ENCODE assay signal across 17 cellular contexts in genomic region chr2:149577269-149577668, GRCh38. TPM values are rescaled to one million over a fixed set of nuclear protein-coding genes. Genes with fewer than 3 reads are reported as not detected.
DNase-seq lines count a peak whose midpoint lies in the region; ATAC-seq and TF ChIP-seq lines count a peak whose summit lies in the region.
"Had no signal": no experiment of that assay in that cellular context is flagged by ENCODE, and none has a peak within 500 bp of the region (broad histone marks: within the 10 kb centered on the region; RNA-seq: fewer than 3 reads in every experiment).

No MANE protein-coding gene starts in this region.

- no peaks in the 10 kb centered on the region for H3K9me3 ChIP-seq in CD8-positive, alpha-beta T cell (ENCODE audit: low read length)
- H3K9me3 ChIP-seq: BLaER1, Caco-2 had no signal

- no peak for TF ChIP-seq CTCF in CD8-positive, alpha-beta T cell (IDR thresholded peaks at IDR 0.05)

- intact Hi-C loops in activated CD4-positive, alpha-beta memory T cell treated with anti-CD3 and anti-CD28 coated beads for 36 hours (cut with micrococcal nuclease), result no loop called here
- intact Hi-C loops in CD8-positive, alpha-beta T cell (cut with DNase I, micrococcal nuclease), result no loop called here

- DNase-seq in activated CD4-positive, alpha-beta memory T cell treated with anti-CD3 and anti-CD28 coated beads for 36 hours, result no peak
- DNase-seq in activated CD4-positive, alpha-beta memory T cell treated with anti-CD3 and anti-CD28 coated beads, Interleukin-2, amount 10 ng/mL, durations not matched to agents 7 days and 5 days, result no peak
- no peak for DNase-seq in CD8-positive, alpha-beta T cell
- no peak for DNase-seq in central memory CD8-positive, alpha-beta T cell (ENCODE audit: low spot score in 2 of 2)
- no peak for DNase-seq in naive B cell
- no peak for DNase-seq in medulla oblongata (ENCODE audit: extremely low spot score)
- DNase-seq: 8988T, Caco-2, H7, Karpas-422, NCI-H1417, NCI-H1930, NCI-H2171, NCI-H510A treated with DMSO at 0.1 percent for 48 hours had no signal

- CTCF ChIA-PET in activated CD4-positive, alpha-beta memory T cell treated with anti-CD3 and anti-CD28 coated beads for 36 hours (lab: Charles Lee), result interaction anchor here (0.8 kb wide), 1 partner anchor 16 kb away, joined by 3 read pairs; no protein-coding TSS in a partner anchor
- CTCF ChIA-PET in activated CD4-positive, alpha-beta memory T cell treated with anti-CD3 and anti-CD28 coated beads, Interleukin-2, amount 10 ng/mL, durations not matched to agents 7 days and 5 days (lab: Charles Lee), result interaction anchor here (1.0 kb wide), 1 partner anchor 41 kb away, joined by 3 read pairs; no protein-coding TSS in a partner anchor
- CTCF ChIA-PET in CD8-positive, alpha-beta T cell (lab: Charles Lee), result interaction anchor here (1.2 kb wide), 2 partner anchors 16 to 1661 kb away, joined by 3 read pairs; no protein-coding TSS in a partner anchor

- H3K9me3 Mint-ChIP-seq in activated CD4-positive, alpha-beta memory T cell treated with anti-CD3 and anti-CD28 coated beads for 36 hours, result no peaks in the 10 kb centered on the region
- H3K9me3 Mint-ChIP-seq in activated CD4-positive, alpha-beta memory T cell treated with anti-CD3 and anti-CD28 coated beads, Interleukin-2, amount 10 ng/mL, durations not matched to agents 7 days and 5 days, result no peaks in the 10 kb centered on the region
- H3K9me3 Mint-ChIP-seq in CD8-positive, alpha-beta T cell, result no peaks in the 10 kb centered on the region
- no peaks in the 10 kb centered on the region for H3K9me3 Mint-ChIP-seq in central memory CD8-positive, alpha-beta T cell
- H3K9me3 Mint-ChIP-seq in naive B cell, result no peaks in the 10 kb centered on the region

- peaks cover 34% of the 10 kb centered on the region for H3K36me3 ChIP-seq in CD8-positive, alpha-beta T cell (ENCODE audit: insufficient read depth, low read length)

- H3K4me3 ChIP-seq in CD8-positive, alpha-beta T cell (ENCODE audit: low read depth, low read length), result no peak overlapping the region
- H3K4me3 ChIP-seq: BLaER1 had no signal

- peaks cover 43% of the 10 kb centered on the region for H3K36me3 Mint-ChIP-seq in activated CD4-positive, alpha-beta memory T cell treated with anti-CD3 and anti-CD28 coated beads for 36 hours
- peaks cover 64% of the 10 kb centered on the region for H3K36me3 Mint-ChIP-seq in activated CD4-positive, alpha-beta memory T cell treated with anti-CD3 and anti-CD28 coated beads, Interleukin-2, amount 10 ng/mL, durations not matched to agents 7 days and 5 days (ENCODE audit: low read depth)
- H3K36me3 Mint-ChIP-seq in CD8-positive, alpha-beta T cell, result peaks cover 77% of the 10 kb centered on the region
- H3K36me3 Mint-ChIP-seq in central memory CD8-positive, alpha-beta T cell (ENCODE audit: insufficient read depth), result peaks cover 57% of the 10 kb centered on the region
- H3K36me3 Mint-ChIP-seq in naive B cell, result peaks cover 16 to 27% of the 10 kb centered on the region in 2 donors

- no peaks in the 10 kb centered on the region for H3K27me3 Mint-ChIP-seq in activated CD4-positive, alpha-beta memory T cell treated with anti-CD3 and anti-CD28 coated beads for 36 hours
- H3K27me3 Mint-ChIP-seq in activated CD4-positive, alpha-beta memory T cell treated with anti-CD3 and anti-CD28 coated beads, Interleukin-2, amount 10 ng/mL, durations not matched to agents 7 days and 5 days, result no peaks in the 10 kb centered on the region
- H3K27me3 Mint-ChIP-seq in CD8-positive, alpha-beta T cell (ENCODE audit: low read depth), result no peaks in the 10 kb centered on the region
- no peaks in the 10 kb centered on the region for H3K27me3 Mint-ChIP-seq in central memory CD8-positive, alpha-beta T cell
- H3K27me3 Mint-ChIP-seq in naive B cell, result no peaks in the 10 kb centered on the region

- ATAC-seq in CD8-positive, alpha-beta T cell, result no peak
- ATAC-seq in central memory CD8-positive, alpha-beta T cell (replicated peaks; ENCODE audit: extremely low read depth, poor library complexity, severe bottlenecking), result no peak
- ATAC-seq in naive B cell (ENCODE audit: low read depth in 2 of 2) (no peak), GM19467 (IDR thresholded peaks at IDR 0.05; ENCODE audit: unreplicated experiment) (no peak), HG02798 (IDR thresholded peaks at IDR 0.05; ENCODE audit: poor library complexity, unreplicated experiment) (no peak)

- peak overlapping the region; percentile 1 for H3K27ac Mint-ChIP-seq in activated CD4-positive, alpha-beta memory T cell treated with anti-CD3 and anti-CD28 coated beads for 36 hours
- H3K27ac Mint-ChIP-seq in activated CD4-positive, alpha-beta memory T cell treated with anti-CD3 and anti-CD28 coated beads, Interleukin-2, amount 10 ng/mL, durations not matched to agents 7 days and 5 days, result no peak overlapping the region
- peak overlapping the region; percentile 38 for H3K27ac Mint-ChIP-seq in CD8-positive, alpha-beta T cell
- peak overlapping the region; percentile 75 for H3K27ac Mint-ChIP-seq in central memory CD8-positive, alpha-beta T cell (ENCODE audit: low read depth)
- peak overlapping the region in 4 of 6 donors; percentile 0 to 54 (median 16) for H3K27ac Mint-ChIP-seq in naive B cell

- H3K4me1 Mint-ChIP-seq in activated CD4-positive, alpha-beta memory T cell treated with anti-CD3 and anti-CD28 coated beads for 36 hours (ENCODE audit: low read depth), result peaks cover 31% of the 10 kb centered on the region
- H3K4me1 Mint-ChIP-seq in activated CD4-positive, alpha-beta memory T cell treated with anti-CD3 and anti-CD28 coated beads, Interleukin-2, amount 10 ng/mL, durations not matched to agents 7 days and 5 days, result peaks cover 29% of the 10 kb centered on the region
- peaks cover 50% of the 10 kb centered on the region for H3K4me1 Mint-ChIP-seq in CD8-positive, alpha-beta T cell (ENCODE audit: low read depth)
- H3K4me1 Mint-ChIP-seq in central memory CD8-positive, alpha-beta T cell, result peaks cover 48% of the 10 kb centered on the region
- peaks cover 16 to 28% (median 25%) of the 10 kb centered on the region in 3 donors for H3K4me1 Mint-ChIP-seq in naive B cell

- no peak overlapping the region for H3K27ac ChIP-seq in CD8-positive, alpha-beta T cell (ENCODE audit: low read depth, low read length)
- H3K27ac ChIP-seq: BLaER1 had no signal

- POLR2A ChIA-PET in activated CD4-positive, alpha-beta memory T cell treated with anti-CD3 and anti-CD28 coated beads for 36 hours (lab: Charles Lee), result interaction anchor here (0.6 kb wide), 1 partner anchor 552 kb away, joined by 4 read pairs; no protein-coding TSS in a partner anchor
- POLR2A ChIA-PET in activated CD4-positive, alpha-beta memory T cell treated with anti-CD3 and anti-CD28 coated beads, Interleukin-2, amount 10 ng/mL, durations not matched to agents 7 days and 5 days (lab: Charles Lee), result interaction anchor here (0.7 to 3.3 kb wide), 2 partner anchors 10 to 1713 kb away, joined by 3 to 12 read pairs; partner anchors contain the start of gene MMADHC
- POLR2A ChIA-PET in CD8-positive, alpha-beta T cell (lab: Charles Lee), result no interaction called here

- peaks cover 3% of the 10 kb centered on the region for H3K4me1 ChIP-seq in CD8-positive, alpha-beta T cell (ENCODE audit: insufficient read depth, low read length)
- H3K4me1 ChIP-seq: BLaER1 had no signal

- H3K4me3 Mint-ChIP-seq in activated CD4-positive, alpha-beta memory T cell treated with anti-CD3 and anti-CD28 coated beads for 36 hours, result no peak overlapping the region
- H3K4me3 Mint-ChIP-seq in activated CD4-positive, alpha-beta memory T cell treated with anti-CD3 and anti-CD28 coated beads, Interleukin-2, amount 10 ng/mL, durations not matched to agents 7 days and 5 days, result no peak overlapping the region
- no peak overlapping the region for H3K4me3 Mint-ChIP-seq in CD8-positive, alpha-beta T cell
- H3K4me3 Mint-ChIP-seq in central memory CD8-positive, alpha-beta T cell, result peak overlapping the region; percentile 19
- H3K4me3 Mint-ChIP-seq in naive B cell, result no peak overlapping the region

- H3K27me3 ChIP-seq in CD8-positive, alpha-beta T cell (ENCODE audit: insufficient read depth, low read length), result no peaks in the 10 kb centered on the region
- H3K27me3 ChIP-seq: BLaER1 had no signal

RNA-seq across cellular contexts. Expression of gene MMADHC, which starts 10.3 kb away (rescaled TPM):
- 100 to 1,000 TPM; 130 to 132 TPM for total RNA-seq in activated CD4-positive, alpha-beta memory T cell treated with anti-CD3 and anti-CD28 coated beads for 36 hours
- 100 to 1,000 TPM; 112 to 113 TPM for total RNA-seq in activated CD4-positive, alpha-beta memory T cell treated with anti-CD3 and anti-CD28 coated beads, Interleukin-2, amount 10 ng/mL, durations not matched to agents 7 days and 5 days
- 10 to 100 TPM; 74.1 to 84.7 TPM for total RNA-seq in CD8-positive, alpha-beta T cell
- polyA plus RNA-seq in naive B cell (ENCODE audit: low read depth in 6 of 6), result 100 to 1,000 TPM; 100 to 164 (median 137) TPM
